Comparison of ENCODE assay signal across 16 cellular contexts in genomic region chr7:78090616-78091015, GRCh38.
A peak's percentile ranks its signal among the peaks of the same experiment; 100 is the strongest.
DNase-seq lines count a peak whose midpoint lies in the region; ATAC-seq, FAIRE-seq and TF ChIP-seq lines count a peak whose summit lies in the region.
"Had no signal": no experiment of that assay in that cellular context is flagged by ENCODE, and none has a peak within 500 bp of the region (broad histone marks: within the 10 kb centered on the region; RNA-seq: fewer than 3 reads in every experiment).

No MANE protein-coding gene starts in this region.

- H3K79me2 ChIP-seq in OCI-LY3 (ENCODE audit: low read length): no peaks in the 10 kb centered on the region
- H3K79me2 ChIP-seq: parathyroid adenoma had no signal

- H3K9me3 ChIP-seq in OCI-LY3 (ENCODE audit: insufficient read depth, low read length) (no peaks in the 10 kb centered on the region), endodermal cell (ENCODE audit: control insufficient read depth, low read length) (no peaks in the 10 kb centered on the region)
- H3K9me3 ChIP-seq: SJSA1 had no signal

- no peak overlapping the region for H3K4me2 ChIP-seq in OCI-LY3 (ENCODE audit: low read length)

- H3K27ac Mint-ChIP-seq in endodermal cell: no peak overlapping the region
- H3K27ac Mint-ChIP-seq: activated naive CD8-positive, alpha-beta T cell treated with anti-CD3 and anti-CD28 coated beads for 36 hours; mesothelial cell of epicardium had no signal

- DNase-seq in NCI-H748 (lab: John Stamatoyannopoulos, UW; ENCODE audit: unreplicated experiment) (peak; percentile 13), NCI-H748 treated with DMSO at 0.1 percent for 48 hours (lab: John Stamatoyannopoulos, UW) (no peak), endodermal cell (no peak), urothelium cell line (ENCODE audit: low spot score) (no peak), cardiac septum (ENCODE audit: low spot score) (no peak), GM19238 (ENCODE audit: insufficient read length, low spot score) (no peak)
- DNase-seq: ACHN; activated naive CD8-positive, alpha-beta T cell treated with anti-CD3 and anti-CD28 coated beads for 36 hours; cortex of kidney; NCI-H526 treated with DMSO at 0.1 percent for 48 hours had no signal

- H3K4me3 ChIP-seq in OCI-LY3 (ENCODE audit: low read length): no peak overlapping the region
- no peak overlapping the region for H3K4me3 ChIP-seq in endodermal cell (ENCODE audit: low read length)
- H3K4me3 ChIP-seq: SJSA1 had no signal

- no peaks in the 10 kb centered on the region for H4K20me1 ChIP-seq in OCI-LY3 (ENCODE audit: insufficient read depth, low read length)

- H3K27me3 Mint-ChIP-seq in endodermal cell (ENCODE audit: insufficient read depth): no peaks in the 10 kb centered on the region

- H3K9ac ChIP-seq in OCI-LY3 (ENCODE audit: low read length): no peak overlapping the region
- H3K9ac ChIP-seq in endodermal cell (ENCODE audit: extremely low read depth, low read length, poor library complexity, severe bottlenecking): no peak overlapping the region
- H3K9ac ChIP-seq: parathyroid adenoma had no signal

- peaks cover 3% of the 10 kb centered on the region for H3K4me1 Mint-ChIP-seq in endodermal cell
- H3K4me1 Mint-ChIP-seq: activated naive CD8-positive, alpha-beta T cell treated with anti-CD3 and anti-CD28 coated beads for 36 hours had no signal

- H3K27me3 ChIP-seq in OCI-LY3 (ENCODE audit: low read depth, low read length) (peaks cover 14% of the 10 kb centered on the region), endodermal cell (ENCODE audit: control insufficient read depth, insufficient read depth, low read length, poor library complexity, severe bottlenecking) (no peaks in the 10 kb centered on the region)
- H3K27me3 ChIP-seq: SJSA1 had no signal

- TF ChIP-seq CTCF in OCI-LY3 (IDR thresholded peaks at IDR 0.05; ENCODE audit: low read depth, low read length) (peak; percentile 22; the same call in 1 of the 2 replicates), endodermal cell (conservative IDR thresholded peaks at IDR 0.05) (peak; percentile 59)

- H3K36me3 ChIP-seq in OCI-LY3 (replicated peaks; ENCODE audit: low read depth, low read length) (no peaks in the 10 kb centered on the region), endodermal cell (ENCODE audit: control insufficient read depth, insufficient read depth, low read length) (no peaks in the 10 kb centered on the region)
- H3K36me3 ChIP-seq: SJSA1 had no signal

- intact Hi-C loops in cardiac septum (cut with DNase I): no loop called here

- no peak for ATAC-seq in HG03439 (IDR thresholded peaks at IDR 0.05; ENCODE audit: unreplicated experiment)

- no peaks in the 10 kb centered on the region for H3K36me3 Mint-ChIP-seq in endodermal cell (ENCODE audit: low read depth)
- H3K36me3 Mint-ChIP-seq: activated naive CD8-positive, alpha-beta T cell treated with anti-CD3 and anti-CD28 coated beads for 36 hours; mesothelial cell of epicardium had no signal

- H3K4me1 ChIP-seq in OCI-LY3 (ENCODE audit: low read length): no peaks in the 10 kb centered on the region
- no peaks in the 10 kb centered on the region for H3K4me1 ChIP-seq in endodermal cell (ENCODE audit: control insufficient read depth, insufficient read depth, low read length)
- H3K4me1 ChIP-seq: parathyroid adenoma, SJSA1 had no signal

- H3K4me3 Mint-ChIP-seq in endodermal cell: no peak overlapping the region
- H3K4me3 Mint-ChIP-seq: activated naive CD8-positive, alpha-beta T cell treated with anti-CD3 and anti-CD28 coated beads for 36 hours; mesothelial cell of epicardium had no signal

- no peak overlapping the region for H2AFZ ChIP-seq in OCI-LY3 (ENCODE audit: low read depth, low read length)
- H2AFZ ChIP-seq: parathyroid adenoma had no signal

- FAIRE-seq in urothelium cell line (lab: Jason Lieb, UNC): peak; percentile 62
- FAIRE-seq: GM18507 had no signal

- no peak overlapping the region for H3K27ac ChIP-seq in OCI-LY3 (ENCODE audit: low read length)
- no peak overlapping the region for H3K27ac ChIP-seq in endodermal cell (ENCODE audit: low read depth, low read length)
- H3K27ac ChIP-seq: parathyroid adenoma, SJSA1 had no signal

- H3K9me3 Mint-ChIP-seq in endodermal cell: no peaks in the 10 kb centered on the region
- H3K9me3 Mint-ChIP-seq: activated naive CD8-positive, alpha-beta T cell treated with anti-CD3 and anti-CD28 coated beads for 36 hours had no signal
